In the genomic region with DNA sequence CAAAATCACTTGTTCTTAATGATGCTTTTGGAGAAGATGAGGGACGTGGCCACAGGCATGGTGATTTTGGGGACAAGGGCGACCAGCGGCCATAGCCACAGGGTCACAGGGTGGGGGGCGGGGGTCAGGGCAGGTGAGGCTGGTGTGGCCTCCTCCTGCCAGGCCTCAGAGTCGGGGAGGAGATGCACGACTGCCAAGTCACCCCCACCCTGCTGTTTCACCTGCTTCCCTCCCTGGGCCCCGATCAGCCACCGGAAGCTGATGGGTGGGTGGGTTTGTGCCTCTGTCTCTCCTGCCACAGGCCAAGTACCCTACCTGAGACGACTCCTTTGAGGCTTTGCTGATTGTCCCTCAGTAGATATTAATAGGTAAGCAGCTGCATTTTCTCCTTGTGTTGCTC, we compare ENCODE assay signal across 19 cellular contexts.
DNase-seq lines count a peak whose midpoint lies in the region; ATAC-seq and TF ChIP-seq lines count a peak whose summit lies in the region.
"Had no signal": no experiment of that assay in that cellular context is flagged by ENCODE, and none has a peak within 500 bp of the region (broad histone marks: within the 10 kb centered on the region; RNA-seq: fewer than 3 reads in every experiment).

No MANE protein-coding gene starts in this region.

- CTCF ChIA-PET in WTC11 (lab: Charles Lee): interaction anchor here (1.2 to 4.3 kb wide), 4 partner anchors 15 to 161 kb away, joined by 4 to 20 read pairs (median 5); no protein-coding TSS in a partner anchor
- CTCF ChIA-PET in activated CD4-positive, alpha-beta T cell treated with anti-CD3 and anti-CD28 coated beads, Interleukin-2, amount 10 ng/mL, durations not matched to agents 7 days and 5 days (lab: Charles Lee): interaction anchor here (1.1 kb wide), 1 partner anchor 30 kb away, joined by 3 read pairs; no protein-coding TSS in a partner anchor

- no peak overlapping the region for H3K9ac ChIP-seq in neural progenitor cell
- H3K9ac ChIP-seq: KMS-11 had no signal

- H3K27me3 ChIP-seq in neural progenitor cell: no peaks in the 10 kb centered on the region
- H3K27me3 ChIP-seq: MG63 had no signal

- H3K27me3 Mint-ChIP-seq in WTC11 (ENCODE audit: low read depth): no peaks in the 10 kb centered on the region
- peaks cover 16% of the 10 kb centered on the region for H3K27me3 Mint-ChIP-seq in neural progenitor cell (ENCODE audit: insufficient read depth, low read depth)
- H3K27me3 Mint-ChIP-seq in activated CD4-positive, alpha-beta T cell treated with anti-CD3 and anti-CD28 coated beads, Interleukin-2, amount 10 ng/mL, durations not matched to agents 7 days and 5 days: no peaks in the 10 kb centered on the region

- H3K4me3 Mint-ChIP-seq in WTC11: no peak overlapping the region
- no peak overlapping the region for H3K4me3 Mint-ChIP-seq in neural progenitor cell
- H3K4me3 Mint-ChIP-seq in activated CD4-positive, alpha-beta T cell treated with anti-CD3 and anti-CD28 coated beads, Interleukin-2, amount 10 ng/mL, durations not matched to agents 7 days and 5 days: no peak overlapping the region

- no peaks in the 10 kb centered on the region for H3K79me2 ChIP-seq in neural progenitor cell (ENCODE audit: low read depth)

- no peaks in the 10 kb centered on the region for H3F3A ChIP-seq in neural progenitor cell (ENCODE audit: low read depth)

- no peak overlapping the region for H3K4me2 ChIP-seq in neural progenitor cell
- H3K4me2 ChIP-seq: KMS-11 had no signal

- H3K27ac Mint-ChIP-seq in WTC11 (no peak overlapping the region; the same call in 1 of the 2 replicates), neural progenitor cell (peak overlapping the region; percentile 85)
- no peak overlapping the region for H3K27ac Mint-ChIP-seq in activated CD4-positive, alpha-beta T cell treated with anti-CD3 and anti-CD28 coated beads, Interleukin-2, amount 10 ng/mL, durations not matched to agents 7 days and 5 days

- peaks cover 7% of the 10 kb centered on the region for H3K4me1 ChIP-seq in neural progenitor cell

- no peak for ATAC-seq in Right ventricle myocardium superior (ENCODE audit: poor library complexity)
- ATAC-seq in WTC11: no peak
- ATAC-seq: PC-3, SK-N-SH treated with all-trans-retinoic acid at 6 μM for 48 hours had no signal

- H3K36me3 Mint-ChIP-seq in WTC11 (no peaks in the 10 kb centered on the region), neural progenitor cell (no peaks in the 10 kb centered on the region)
- no peaks in the 10 kb centered on the region for H3K36me3 Mint-ChIP-seq in activated CD4-positive, alpha-beta T cell treated with anti-CD3 and anti-CD28 coated beads, Interleukin-2, amount 10 ng/mL, durations not matched to agents 7 days and 5 days (ENCODE audit: low read depth)

- TF ChIP-seq CTCF in WTC11 (IDR thresholded peaks at IDR 0.05) (no peak), neural progenitor cell (IDR thresholded peaks at IDR 0.05) (no peak)

- H3K36me3 ChIP-seq in neural progenitor cell: no peaks in the 10 kb centered on the region
- H3K36me3 ChIP-seq: MG63 had no signal

- H4K20me1 ChIP-seq in neural progenitor cell (ENCODE audit: low read depth): no peaks in the 10 kb centered on the region

- POLR2A ChIA-PET in WTC11 (lab: Charles Lee): no interaction called here
- POLR2A ChIA-PET in activated CD4-positive, alpha-beta T cell treated with anti-CD3 and anti-CD28 coated beads, Interleukin-2, amount 10 ng/mL, durations not matched to agents 7 days and 5 days (lab: Charles Lee): no interaction called here

- H3K4me1 Mint-ChIP-seq in WTC11 (peaks cover 43% of the 10 kb centered on the region), neural progenitor cell (peaks cover 39% of the 10 kb centered on the region)
- no peaks in the 10 kb centered on the region for H3K4me1 Mint-ChIP-seq in activated CD4-positive, alpha-beta T cell treated with anti-CD3 and anti-CD28 coated beads, Interleukin-2, amount 10 ng/mL, durations not matched to agents 7 days and 5 days

- H2AFZ ChIP-seq in neural progenitor cell (replicated peaks): no peak overlapping the region

- H3K9me3 Mint-ChIP-seq in WTC11 (no peaks in the 10 kb centered on the region), neural progenitor cell (no peaks in the 10 kb centered on the region)
- H3K9me3 Mint-ChIP-seq in activated CD4-positive, alpha-beta T cell treated with anti-CD3 and anti-CD28 coated beads, Interleukin-2, amount 10 ng/mL, durations not matched to agents 7 days and 5 days: no peaks in the 10 kb centered on the region

- no peaks in the 10 kb centered on the region for H3K9me3 ChIP-seq in neural progenitor cell (ENCODE audit: low read depth)
- H3K9me3 ChIP-seq: MG63 had no signal

- in situ Hi-C loops in ACHN (cut with HindIII; ENCODE audit: low pct_ligation_motif_present, low pct_unique_long_range_greater_than_20kb, low sequenced_read_pairs): no loop called here

- H3K27ac ChIP-seq in neural progenitor cell: no peak overlapping the region
- H3K27ac ChIP-seq in substantia nigra (ENCODE audit: low read depth, low read length, poor library complexity, severe bottlenecking): no peak overlapping the region
- H3K27ac ChIP-seq: KMS-11 had no signal

- intact Hi-C loops in cardiac septum (cut with DNase I): no loop called here
- intact Hi-C loops in Right ventricle myocardium superior (cut with DNase I): no loop called here

- no peak overlapping the region for H3K4me3 ChIP-seq in neural progenitor cell
- H3K4me3 ChIP-seq: MG63 had no signal

- DNase-seq in cardiac septum (ENCODE audit: low spot score) (peak; percentile 57), Right ventricle myocardium superior (no peak), WTC11 (ENCODE audit: low spot score) (no peak), neural progenitor cell (ENCODE audit: low spot score) (no peak), substantia nigra (lab: John Stamatoyannopoulos, UW) (no peak), RPMI8226 (no peak), ACHN (no peak)
- DNase-seq in activated CD4-positive, alpha-beta T cell treated with anti-CD3 and anti-CD28 coated beads, Interleukin-2, amount 10 ng/mL, durations not matched to agents 7 days and 5 days: no peak
- DNase-seq: 8988T; MG63; NCI-H1105; NCI-H1694 treated with DMSO at 0.1 percent for 48 hours; NCI-H345; NCI-H69; NK-92 treated with Interleukin-12 subunit alpha and Interleukin-12 subunit beta, amount 100 ng/mL, for 24 hours; PC-3; SHP77 had no signal

TF ChIP-seq in WTC11, 78 proteins besides CTCF, POLR2A, EP300 and RAD21:
- TF ChIP-seq, protein P1, sequence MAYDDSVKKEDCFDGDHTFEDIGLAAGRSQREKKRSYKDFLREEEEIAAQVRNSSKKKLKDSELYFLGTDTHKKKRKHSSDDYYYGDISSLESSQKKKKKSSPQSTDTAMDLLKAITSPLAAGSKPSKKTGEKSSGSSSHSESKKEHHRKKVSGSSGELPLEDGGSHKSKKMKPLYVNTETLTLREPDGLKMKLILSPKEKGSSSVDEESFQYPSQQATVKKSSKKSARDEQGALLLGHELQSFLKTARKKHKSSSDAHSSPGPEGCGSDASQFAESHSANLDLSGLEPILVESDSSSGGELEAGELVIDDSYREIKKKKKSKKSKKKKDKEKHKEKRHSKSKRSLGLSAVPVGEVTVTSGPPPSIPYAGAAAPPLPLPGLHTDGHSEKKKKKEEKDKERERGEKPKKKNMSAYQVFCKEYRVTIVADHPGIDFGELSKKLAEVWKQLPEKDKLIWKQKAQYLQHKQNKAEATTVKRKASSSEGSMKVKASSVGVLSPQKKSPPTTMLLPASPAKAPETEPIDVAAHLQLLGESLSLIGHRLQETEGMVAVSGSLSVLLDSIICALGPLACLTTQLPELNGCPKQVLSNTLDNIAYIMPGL (CRISPR knock-in tag; IDR thresholded peaks at IDR 0.05): 0 out of 2 replicates have a peak, but pooled peaks have one; percentile 6
- TF ChIP-seq ZNF219 (CRISPR knock-in tag; IDR thresholded peaks at IDR 0.05; ENCODE audit: borderline replicate concordance) (no peak), TEAD4 (CRISPR knock-in tag; IDR thresholded peaks at IDR 0.05) (no peak), SMAD3 (CRISPR knock-in tag; IDR thresholded peaks at IDR 0.05; ENCODE audit: borderline replicate concordance) (no peak), RORB (CRISPR knock-in tag; IDR thresholded peaks at IDR 0.05) (no peak), GRHL2 (CRISPR knock-in tag; IDR thresholded peaks at IDR 0.05; ENCODE audit: insufficient replicate concordance, severe bottlenecking) (no peak)
- TF ChIP-seq, protein P2, sequence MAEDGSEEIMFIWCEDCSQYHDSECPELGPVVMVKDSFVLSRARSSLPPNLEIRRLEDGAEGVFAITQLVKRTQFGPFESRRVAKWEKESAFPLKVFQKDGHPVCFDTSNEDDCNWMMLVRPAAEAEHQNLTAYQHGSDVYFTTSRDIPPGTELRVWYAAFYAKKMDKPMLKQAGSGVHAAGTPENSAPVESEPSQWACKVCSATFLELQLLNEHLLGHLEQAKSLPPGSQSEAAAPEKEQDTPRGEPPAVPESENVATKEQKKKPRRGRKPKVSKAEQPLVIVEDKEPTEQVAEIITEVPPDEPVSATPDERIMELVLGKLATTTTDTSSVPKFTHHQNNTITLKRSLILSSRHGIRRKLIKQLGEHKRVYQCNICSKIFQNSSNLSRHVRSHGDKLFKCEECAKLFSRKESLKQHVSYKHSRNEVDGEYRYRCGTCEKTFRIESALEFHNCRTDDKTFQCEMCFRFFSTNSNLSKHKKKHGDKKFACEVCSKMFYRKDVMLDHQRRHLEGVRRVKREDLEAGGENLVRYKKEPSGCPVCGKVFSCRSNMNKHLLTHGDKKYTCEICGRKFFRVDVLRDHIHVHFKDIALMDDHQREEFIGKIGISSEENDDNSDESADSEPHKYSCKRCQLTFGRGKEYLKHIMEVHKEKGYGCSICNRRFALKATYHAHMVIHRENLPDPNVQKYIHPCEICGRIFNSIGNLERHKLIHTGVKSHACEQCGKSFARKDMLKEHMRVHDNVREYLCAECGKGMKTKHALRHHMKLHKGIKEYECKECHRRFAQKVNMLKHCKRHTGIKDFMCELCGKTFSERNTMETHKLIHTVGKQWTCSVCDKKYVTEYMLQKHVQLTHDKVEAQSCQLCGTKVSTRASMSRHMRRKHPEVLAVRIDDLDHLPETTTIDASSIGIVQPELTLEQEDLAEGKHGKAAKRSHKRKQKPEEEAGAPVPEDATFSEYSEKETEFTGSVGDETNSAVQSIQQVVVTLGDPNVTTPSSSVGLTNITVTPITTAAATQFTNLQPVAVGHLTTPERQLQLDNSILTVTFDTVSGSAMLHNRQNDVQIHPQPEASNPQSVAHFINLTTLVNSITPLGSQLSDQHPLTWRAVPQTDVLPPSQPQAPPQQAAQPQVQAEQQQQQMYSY (CRISPR knock-in tag; IDR thresholded peaks at IDR 0.05): no peak
- TF ChIP-seq, protein P3, sequence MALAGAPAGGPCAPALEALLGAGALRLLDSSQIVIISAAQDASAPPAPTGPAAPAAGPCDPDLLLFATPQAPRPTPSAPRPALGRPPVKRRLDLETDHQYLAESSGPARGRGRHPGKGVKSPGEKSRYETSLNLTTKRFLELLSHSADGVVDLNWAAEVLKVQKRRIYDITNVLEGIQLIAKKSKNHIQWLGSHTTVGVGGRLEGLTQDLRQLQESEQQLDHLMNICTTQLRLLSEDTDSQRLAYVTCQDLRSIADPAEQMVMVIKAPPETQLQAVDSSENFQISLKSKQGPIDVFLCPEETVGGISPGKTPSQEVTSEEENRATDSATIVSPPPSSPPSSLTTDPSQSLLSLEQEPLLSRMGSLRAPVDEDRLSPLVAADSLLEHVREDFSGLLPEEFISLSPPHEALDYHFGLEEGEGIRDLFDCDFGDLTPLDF (CRISPR knock-in tag; IDR thresholded peaks at IDR 0.05): no peak
